In genomic region chr11:134846776-134847722, GRCh38 we compare ENCODE assay signal across 2 cellular contexts.
TF ChIP-seq lines count a peak whose summit lies in the region.

No MANE protein-coding gene starts in this region.

TF ChIP-seq in IMR-90, 13 proteins besides CTCF, POLR2A, EP300 and RAD21:
- no peak for TF ChIP-seq BHLHE40 (IDR thresholded peaks at IDR 0.05; ENCODE audit: low read depth, low read length)
- no peak for TF ChIP-seq MXI1 (IDR thresholded peaks at IDR 0.05; ENCODE audit: borderline replicate concordance, low read depth, low read length)
- TF ChIP-seq CEBPB (IDR thresholded peaks at IDR 0.05; ENCODE audit: low read depth, low read length), result no peak
- TF ChIP-seq MAFK (IDR thresholded peaks at IDR 0.05; ENCODE audit: low read depth, low read length), result no peak
- TF ChIP-seq MAZ (IDR thresholded peaks at IDR 0.05; ENCODE audit: borderline replicate concordance, low read depth, low read length), result no peak
- TF ChIP-seq RCOR1 (IDR thresholded peaks at IDR 0.05; ENCODE audit: insufficient replicate concordance, low read length), result no peak
- TF ChIP-seq FOS (IDR thresholded peaks at IDR 0.05; ENCODE audit: low read depth, low read length), result no peak
- no peak for TF ChIP-seq SMC3 (IDR thresholded peaks at IDR 0.05; ENCODE audit: low read depth, low read length)
- TF ChIP-seq RFX5 (IDR thresholded peaks at IDR 0.05; ENCODE audit: low read depth, low read length), result no peak

TF ChIP-seq in H1, 55 proteins besides CTCF, POLR2A, EP300 and RAD21:
- TF ChIP-seq EGR1 (IDR thresholded peaks at IDR 0.05; ENCODE audit: borderline replicate concordance, low read depth, low read length) (no peak), E2F6 (IDR thresholded peaks at IDR 0.05) (no peak), TAF1 (IDR thresholded peaks at IDR 0.05; ENCODE audit: low read depth, low read length) (no peak), BACH1 (IDR thresholded peaks at IDR 0.05; ENCODE audit: low read length) (no peak), CREB1 (IDR thresholded peaks at IDR 0.05) (no peak), POU5F1 (IDR thresholded peaks at IDR 0.05; ENCODE audit: low read depth, low read length) (no peak), SP4 (IDR thresholded peaks at IDR 0.05; ENCODE audit: low read length) (no peak), NANOG (IDR thresholded peaks at IDR 0.05; ENCODE audit: insufficient read depth, low read depth, low read length, poor library complexity, severe bottlenecking) (no peak), RBBP5 (IDR thresholded peaks at IDR 0.05; ENCODE audit: borderline replicate concordance, low read depth, low read length) (no peak), ASH2L (IDR thresholded peaks at IDR 0.05; ENCODE audit: low read length) (no peak), SIRT6 (IDR thresholded peaks at IDR 0.05; ENCODE audit: low read length) (no peak), POLR2AphosphoS5 (IDR thresholded peaks at IDR 0.05; ENCODE audit: low read depth, low read length) (no peak), EZH2 (IDR thresholded peaks at IDR 0.05; ENCODE audit: low read depth, low read length, severe bottlenecking) (no peak), CTBP2 (IDR thresholded peaks at IDR 0.05; ENCODE audit: borderline replicate concordance, insufficient read depth, insufficient read length, low read length) (no peak)
- TF ChIP-seq, protein P1, sequence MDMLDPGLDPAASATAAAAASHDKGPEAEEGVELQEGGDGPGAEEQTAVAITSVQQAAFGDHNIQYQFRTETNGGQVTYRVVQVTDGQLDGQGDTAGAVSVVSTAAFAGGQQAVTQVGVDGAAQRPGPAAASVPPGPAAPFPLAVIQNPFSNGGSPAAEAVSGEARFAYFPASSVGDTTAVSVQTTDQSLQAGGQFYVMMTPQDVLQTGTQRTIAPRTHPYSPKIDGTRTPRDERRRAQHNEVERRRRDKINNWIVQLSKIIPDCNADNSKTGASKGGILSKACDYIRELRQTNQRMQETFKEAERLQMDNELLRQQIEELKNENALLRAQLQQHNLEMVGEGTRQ (IDR thresholded peaks at IDR 0.05; ENCODE audit: low read length), result no peak
- TF ChIP-seq, protein P2, sequence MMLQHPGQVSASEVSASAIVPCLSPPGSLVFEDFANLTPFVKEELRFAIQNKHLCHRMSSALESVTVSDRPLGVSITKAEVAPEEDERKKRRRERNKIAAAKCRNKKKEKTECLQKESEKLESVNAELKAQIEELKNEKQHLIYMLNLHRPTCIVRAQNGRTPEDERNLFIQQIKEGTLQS (IDR thresholded peaks at IDR 0.05; ENCODE audit: insufficient read depth, low read depth, low read length), result no peak
